ENCODE assay signal across 6 cellular contexts in the genomic region with DNA sequence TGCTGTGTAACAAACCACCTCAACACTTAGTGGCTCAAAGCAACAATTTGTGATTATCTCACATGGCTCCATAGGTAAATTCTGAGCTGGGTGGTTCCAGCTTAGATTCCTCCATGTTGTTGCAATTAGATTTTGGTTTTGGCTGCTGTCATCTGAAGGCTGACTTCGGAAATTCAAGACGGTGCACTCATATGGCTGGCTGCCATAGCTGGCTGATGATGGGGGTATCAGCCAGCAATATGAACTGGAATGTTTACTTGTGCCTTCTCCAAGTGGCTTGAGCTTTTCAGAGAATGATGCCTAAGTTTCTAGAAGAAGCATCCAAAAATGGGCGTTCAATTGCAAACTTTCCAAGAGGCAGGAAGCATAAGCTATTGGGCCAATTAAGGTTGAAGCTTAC.
"Had no signal": no experiment of that assay in that cellular context is flagged by ENCODE, and none has a peak within 500 bp of the region (broad histone marks: within the 10 kb centered on the region; RNA-seq: fewer than 3 reads in every experiment).

No MANE protein-coding gene starts in this region.

- DNase-seq: H9, HFFc6 had no signal

- H2AFZ ChIP-seq: GM23338 had no signal

- ATAC-seq: GM23338, HCT116, HepG2 had no signal

- H3K27ac ChIP-seq: HL-60 had no signal

- H3K4me2 ChIP-seq: GM23338 had no signal

- H3K4me3 ChIP-seq: GM23338 had no signal
